8 cellular contexts compared by ENCODE assay signal in the genomic region with DNA sequence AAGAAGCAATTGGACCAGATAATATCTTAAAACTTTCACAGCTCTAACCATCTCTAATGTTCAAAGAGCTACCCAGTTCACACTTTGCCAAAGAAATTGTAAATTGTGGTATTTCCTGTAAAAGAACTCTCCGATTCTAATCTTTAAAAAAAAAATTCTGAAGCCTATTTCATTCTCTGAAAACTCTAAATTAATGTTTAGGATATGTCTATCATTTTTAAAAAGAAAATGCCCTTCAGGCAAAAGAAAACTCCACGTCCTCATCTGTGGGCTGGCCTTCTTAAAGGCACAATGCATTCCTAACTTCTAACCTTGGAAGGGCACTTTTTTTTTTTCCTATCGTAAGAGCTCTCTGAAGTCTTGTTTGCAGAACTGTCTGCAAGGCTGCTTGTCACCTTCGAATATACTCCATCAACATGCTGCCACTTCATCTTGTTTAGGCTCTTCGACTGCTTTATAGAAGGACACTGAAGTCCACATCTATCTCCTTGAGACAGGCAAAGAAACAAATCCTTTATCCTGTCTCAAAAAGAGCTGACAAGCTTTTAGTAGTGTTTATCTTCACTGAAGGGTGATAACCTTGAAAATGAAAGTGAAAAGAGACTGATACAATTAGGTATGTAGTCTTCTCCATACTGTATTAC.
DNase-seq lines count a peak whose midpoint lies in the region; ATAC-seq, FAIRE-seq and TF ChIP-seq lines count a peak whose summit lies in the region.

No MANE protein-coding gene starts in this region.

- H2BK12ac ChIP-seq in H1 (ENCODE audit: low read depth, low read length) = no peak overlapping the region

- H4K20me1 ChIP-seq in OCI-LY1 (ENCODE audit: insufficient read depth, low read length) (no peaks in the 10 kb centered on the region), H1 (replicated peaks in 1 of 2; ENCODE audit: control insufficient read depth in 1 of 2, insufficient read depth in 2 of 2, low read length in 2 of 2) (no peaks in the 10 kb centered on the region)

- in situ Hi-C loops in transverse colon (cut with MboI; ENCODE audit: low pct_ligation_motif_present in 1 of 4, low pct_unique_long_range_greater_than_20kb in 1 of 4, low sequenced_read_pairs in 3 of 4) = no loop called here

- ATAC-seq in GM18508 (IDR thresholded peaks at IDR 0.05; ENCODE audit: insufficient read depth, unreplicated experiment) (peak; percentile 21), HG02610 (IDR thresholded peaks at IDR 0.05; ENCODE audit: unreplicated experiment) (peak; percentile 37)

- DNase-seq in H1 (ENCODE audit: low read depth in 1 of 2, low spot score in 2 of 2) (no peak), transverse colon (no peak), prostate gland (ENCODE audit: low spot score) (no peak), NCI-H524 treated with DMSO at 0.1 percent for 48 hours (lab: John Stamatoyannopoulos, UW) (no peak), H7 (no peak)

- H3K4me2 ChIP-seq in OCI-LY1 (ENCODE audit: low read length) (peak overlapping the region; percentile 35), H1 (ENCODE audit: insufficient read depth in 1 of 2, low read depth in 2 of 2, low read length in 2 of 2) (no peak overlapping the region)

- H3K27ac ChIP-seq in OCI-LY1 (ENCODE audit: low read depth, low read length, poor library complexity, severe bottlenecking) (no peak overlapping the region), H1 (ENCODE audit: low read depth, low read length) (no peak overlapping the region), transverse colon (peak overlapping the region; percentile 10 to 33 (median 26)), prostate gland (no peak overlapping the region)

- H2BK5ac ChIP-seq in H1 (ENCODE audit: low read depth, low read length) = no peak overlapping the region

- TF ChIP-seq CTCF in OCI-LY1 (IDR thresholded peaks at IDR 0.05; ENCODE audit: low read length) = no peak
- TF ChIP-seq CTCF in H1 (IDR thresholded peaks at IDR 0.05; ENCODE audit: control extremely low read depth in 1 of 3, insufficient read depth in 1 of 3, low read depth in 1 of 3, low read length in 3 of 3) = no peak
- no peak for TF ChIP-seq CTCF in transverse colon (IDR thresholded peaks at IDR 0.05)
- no peak for TF ChIP-seq CTCF in prostate gland (IDR thresholded peaks at IDR 0.05)

- H3K27me3 ChIP-seq in OCI-LY1 (ENCODE audit: insufficient read depth, low read length) (no peaks in the 10 kb centered on the region), H1 (replicated peaks in 1 of 4; ENCODE audit: control insufficient read depth in 3 of 4, extremely low read depth in 1 of 4, insufficient read depth in 3 of 4, low read length in 3 of 4) (peaks cover 0 to 1% (median 0%) of the 10 kb centered on the region in 4 experiments; a peak in 1 of 7 replicates), transverse colon (no peaks in the 10 kb centered on the region), prostate gland (replicated peaks; ENCODE audit: insufficient read depth) (no peaks in the 10 kb centered on the region), H7 (ENCODE audit: control insufficient read depth, insufficient read depth, low read length) (no peaks in the 10 kb centered on the region)

- no peaks in the 10 kb centered on the region for H3K4me1 ChIP-seq in OCI-LY1 (ENCODE audit: insufficient read depth, low read length, severe bottlenecking)
- peaks cover 0 to 7% (median 0%) of the 10 kb centered on the region in 4 experiments; a peak in 1 of 7 replicates for H3K4me1 ChIP-seq in H1 (replicated peaks in 1 of 4; ENCODE audit: control insufficient read depth in 3 of 4, insufficient read depth in 4 of 4, low read length in 3 of 4)
- peaks cover 0 to 22% (median 0%) of the 10 kb centered on the region in 4 donors for H3K4me1 ChIP-seq in transverse colon
- H3K4me1 ChIP-seq in prostate gland (replicated peaks) = no peaks in the 10 kb centered on the region

- no peak overlapping the region for H3K56ac ChIP-seq in H1 (replicated peaks; ENCODE audit: insufficient read length, low read depth, low read length)

- CTCF ChIA-PET in H1 (lab: Charles Lee; ENCODE audit: partially characterized antibody) = interaction anchor here (0.7 to 1.4 kb wide), 3 partner anchors 35 to 1636 kb away, joined by 3 to 5 read pairs (median 5); no protein-coding TSS in a partner anchor

- H3K18ac ChIP-seq in H1 (ENCODE audit: extremely low read depth, low read length) = no peak overlapping the region

- intact Hi-C loops in transverse colon (cut with DNase I; ENCODE audit: low total_unique reads) (no loop called here), prostate gland (cut with DNase I) (no loop called here)

- H3K36me3 ChIP-seq in OCI-LY1 (ENCODE audit: insufficient read depth, low read length) = no peaks in the 10 kb centered on the region
- H3K36me3 ChIP-seq in H1 (ENCODE audit: control insufficient read depth in 2 of 4, insufficient read depth in 4 of 4, low read length in 3 of 4) = no peaks in the 10 kb centered on the region
- no peaks in the 10 kb centered on the region for H3K36me3 ChIP-seq in transverse colon
- no peaks in the 10 kb centered on the region for H3K36me3 ChIP-seq in prostate gland
- no peaks in the 10 kb centered on the region for H3K36me3 ChIP-seq in H7 (replicated peaks; ENCODE audit: control insufficient read depth, insufficient read depth, low read length)

- no peaks in the 10 kb centered on the region for H3K79me2 ChIP-seq in OCI-LY1 (ENCODE audit: insufficient read depth, low read length)
- no peaks in the 10 kb centered on the region for H3K79me2 ChIP-seq in H1 (ENCODE audit: control insufficient read depth in 1 of 2, insufficient read depth in 2 of 2, low read length in 2 of 2)

- H3K9me2 ChIP-seq in OCI-LY1 (ENCODE audit: low read depth, low read length) = no peaks in the 10 kb centered on the region

- H3K9me3 ChIP-seq in OCI-LY1 (ENCODE audit: low read length) (no peaks in the 10 kb centered on the region), H1 (ENCODE audit: insufficient read depth in 2 of 2, low read depth in 1 of 2, low read length in 1 of 2) (no peaks in the 10 kb centered on the region), transverse colon (no peaks in the 10 kb centered on the region), prostate gland (no peaks in the 10 kb centered on the region)

- POLR2A ChIA-PET in H1 (lab: Charles Lee; ENCODE audit: partially characterized antibody) = no interaction called here

- no peak overlapping the region for H3K4ac ChIP-seq in H1 (replicated peaks; ENCODE audit: insufficient read length, low read depth, low read length)

- H2BK120ac ChIP-seq in H1 (replicated peaks; ENCODE audit: low read depth, low read length) = no peak overlapping the region

- H4K8ac ChIP-seq in H1 (ENCODE audit: extremely low read depth, insufficient read depth, low read length) = no peak overlapping the region

- H3K9ac ChIP-seq in OCI-LY1 (ENCODE audit: low read length) (no peak overlapping the region), H1 (replicated peaks in 1 of 4; ENCODE audit: extremely low read depth in 1 of 4, low read depth in 3 of 4, low read length in 3 of 4) (no peak overlapping the region)

- H2BK20ac ChIP-seq in H1 (ENCODE audit: low read length) = no peak overlapping the region

- no peak overlapping the region for H4K91ac ChIP-seq in H1 (replicated peaks; ENCODE audit: insufficient read length, low read length)

- no peak for TF ChIP-seq POLR2A in H1 (IDR thresholded peaks at IDR 0.05; ENCODE audit: control extremely low read depth in 1 of 2, low read depth in 2 of 2, low read length in 2 of 2)
- TF ChIP-seq POLR2A in transverse colon (IDR thresholded peaks at IDR 0.05) = no peak
- TF ChIP-seq POLR2A in prostate gland (IDR thresholded peaks at IDR 0.05) = no peak

- no peak overlapping the region for H2AK5ac ChIP-seq in H1 (ENCODE audit: low read depth, low read length)

- 84% methylated on average over 5 of the region's 5 CpGs; no CpG with 5 or more reads in 1 of the 2 experiments for WGBS in H1 (ENCODE audit: extremely low coverage in 1 of 2, insufficient coverage in 1 of 2, insufficient read length in 1 of 2, insufficient replicate concordance in 2 of 2, low coverage in 1 of 2, low lambda C conversion rate in 2 of 2, missing lambda C conversion rate in 1 of 2), 2 experiments
- WGBS in transverse colon (ENCODE audit: low coverage in 1 of 2), 2 donors = 15 to 20% methylated on average over 5 of the region's 5 CpGs
- 9% methylated on average over 5 of the region's 5 CpGs for whole genome bisulfite sequencing in prostate gland

- no peaks in the 10 kb centered on the region for H3K79me1 ChIP-seq in H1 (ENCODE audit: low read depth, low read length)

- H3F3A ChIP-seq in OCI-LY1 (ENCODE audit: insufficient read depth, low read length) = no peaks in the 10 kb centered on the region

- H2AFZ ChIP-seq in OCI-LY1 (ENCODE audit: low read length) (0 out of 2 replicates have a peak overlapping the region, but pooled peaks have one; percentile 44), H1 (ENCODE audit: low read length) (peak overlapping the region; percentile 36; the same call in 1 of the 2 replicates)

- TF ChIP-seq EP300 in H1 (IDR thresholded peaks at IDR 0.05; ENCODE audit: borderline replicate concordance in 1 of 2, low read depth in 2 of 2, low read length in 2 of 2) = no peak
- no peak for TF ChIP-seq EP300 in transverse colon (IDR thresholded peaks at IDR 0.05; ENCODE audit: low read depth)

- H3K14ac ChIP-seq in H1 (ENCODE audit: insufficient read length) = no peak overlapping the region

- no peak for TF ChIP-seq RAD21 in H1 (IDR thresholded peaks at IDR 0.05 in 1 of 2, conservative IDR thresholded peaks at IDR 0.05 in 1 of 2; ENCODE audit: low read depth in 2 of 2, low read length in 2 of 2)

- H3K23me2 ChIP-seq in H1 (ENCODE audit: low read depth, low read length) = no peaks in the 10 kb centered on the region

- H3K23ac ChIP-seq in H1 (ENCODE audit: insufficient read length) = no peak overlapping the region

- no peak overlapping the region for H2BK15ac ChIP-seq in H1 (ENCODE audit: low read length)

- H3K4me3 ChIP-seq in OCI-LY1 (ENCODE audit: low read depth, low read length, poor library complexity, severe bottlenecking) (no peak overlapping the region), H1 (ENCODE audit: extremely low read depth in 1 of 4, insufficient read depth in 2 of 4, low read depth in 3 of 4, low read length in 4 of 4) (no peak overlapping the region), transverse colon (peak overlapping the region in 1 of 4 donors; percentile 38), prostate gland (no peak overlapping the region), H7 (ENCODE audit: insufficient read depth, low read depth, low read length) (no peak overlapping the region)

- no peak overlapping the region for H4K5ac ChIP-seq in H1 (ENCODE audit: insufficient read length, low read depth, low read length)

- no peak for FAIRE-seq in H1 (lab: Jason Lieb, UNC)

TF ChIP-seq in H1, 55 proteins besides CTCF, POLR2A, EP300 and RAD21 (continues in another document):
- TF ChIP-seq TCF12 (IDR thresholded peaks at IDR 0.05; ENCODE audit: low read depth, low read length) (no peak), NANOG (IDR thresholded peaks at IDR 0.05; ENCODE audit: insufficient read depth, low read depth, low read length, poor library complexity, severe bottlenecking) (no peak), BCL11A (IDR thresholded peaks at IDR 0.05; ENCODE audit: low read depth in 2 of 2, low read length in 2 of 2) (no peak)
- TF ChIP-seq, protein P1, sequence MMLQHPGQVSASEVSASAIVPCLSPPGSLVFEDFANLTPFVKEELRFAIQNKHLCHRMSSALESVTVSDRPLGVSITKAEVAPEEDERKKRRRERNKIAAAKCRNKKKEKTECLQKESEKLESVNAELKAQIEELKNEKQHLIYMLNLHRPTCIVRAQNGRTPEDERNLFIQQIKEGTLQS (IDR thresholded peaks at IDR 0.05; ENCODE audit: insufficient read depth, low read depth, low read length) = no peak

Comparison
In these comparisons a context has a peak if more than half of its experiments do, and no peak if none do; other contexts are left out.
1. H3K27ac ChIP-seq: peak in transverse colon (4 of 4); none in OCI-LY1 (single experiment), H1 (single experiment) and prostate gland (0 of 2).